In genomic region chr22:28030442-28030841, GRCh38 we compare ENCODE assay signal across 14 cellular contexts.
"Had no signal": no experiment of that assay in that cellular context is flagged by ENCODE, and none has a peak within 500 bp of the region (broad histone marks: within the 10 kb centered on the region; RNA-seq: fewer than 3 reads in every experiment).

No MANE protein-coding gene starts in this region.

- H3K4me3 Mint-ChIP-seq: activated CD8-positive, alpha-beta T cell treated with anti-CD3 and anti-CD28 coated beads, Interleukin-2, amount 10 ng/mL, durations not matched to agents 7 days and 5 days; dendritic cell treated with granulocyte-macrophage colony-stimulating factor and Interleukin-4, amounts not matched to agents 40 ng/mL and 50 ng/mL, for 4 days; effector memory CD8-positive, alpha-beta T cell; memory B cell; T-cell had no signal

- H3K27me3 ChIP-seq: right atrium auricular region, thyroid gland had no signal

- H3K9ac ChIP-seq: parathyroid adenoma had no signal

- H3K9me3 Mint-ChIP-seq: dendritic cell treated with granulocyte-macrophage colony-stimulating factor and Interleukin-4, amounts not matched to agents 40 ng/mL and 50 ng/mL, for 4 days; effector memory CD8-positive, alpha-beta T cell; neural crest cell; T-cell had no signal

- H3K9me3 ChIP-seq: right atrium auricular region, thyroid gland had no signal

- H3K27ac Mint-ChIP-seq: activated CD8-positive, alpha-beta T cell treated with anti-CD3 and anti-CD28 coated beads, Interleukin-2, amount 10 ng/mL, durations not matched to agents 7 days and 5 days; dendritic cell treated with granulocyte-macrophage colony-stimulating factor and Interleukin-4, amounts not matched to agents 40 ng/mL and 50 ng/mL, for 4 days; effector memory CD8-positive, alpha-beta T cell; memory B cell; T-cell had no signal

- H2AFZ ChIP-seq: parathyroid adenoma had no signal

- H3K4me3 ChIP-seq: right atrium auricular region, thyroid gland had no signal

- H3K36me3 ChIP-seq: right atrium auricular region, thyroid gland had no signal

- ATAC-seq: activated CD8-positive, alpha-beta T cell treated with anti-CD3 and anti-CD28 coated beads, Interleukin-2, amount 10 ng/mL, durations not matched to agents 7 days and 5 days; effector memory CD8-positive, alpha-beta T cell; T-cell had no signal

- H3K36me3 Mint-ChIP-seq: memory B cell, T-cell had no signal

- H3K4me1 Mint-ChIP-seq: memory B cell had no signal

- DNase-seq: activated CD4-positive, alpha-beta T cell treated with anti-CD3 and anti-CD28 coated beads for 4 hours; activated CD8-positive, alpha-beta T cell treated with anti-CD3 and anti-CD28 coated beads, Interleukin-2, amount 10 ng/mL, durations not matched to agents 7 days and 5 days; activated naive CD4-positive, alpha-beta T cell treated with Interleukin-2 at 50 U/mL for 16 hours; effector memory CD8-positive, alpha-beta T cell; erythroblast; hypothalamus; small intestine; T-cell; thyroid gland had no signal
